In the genomic region with DNA sequence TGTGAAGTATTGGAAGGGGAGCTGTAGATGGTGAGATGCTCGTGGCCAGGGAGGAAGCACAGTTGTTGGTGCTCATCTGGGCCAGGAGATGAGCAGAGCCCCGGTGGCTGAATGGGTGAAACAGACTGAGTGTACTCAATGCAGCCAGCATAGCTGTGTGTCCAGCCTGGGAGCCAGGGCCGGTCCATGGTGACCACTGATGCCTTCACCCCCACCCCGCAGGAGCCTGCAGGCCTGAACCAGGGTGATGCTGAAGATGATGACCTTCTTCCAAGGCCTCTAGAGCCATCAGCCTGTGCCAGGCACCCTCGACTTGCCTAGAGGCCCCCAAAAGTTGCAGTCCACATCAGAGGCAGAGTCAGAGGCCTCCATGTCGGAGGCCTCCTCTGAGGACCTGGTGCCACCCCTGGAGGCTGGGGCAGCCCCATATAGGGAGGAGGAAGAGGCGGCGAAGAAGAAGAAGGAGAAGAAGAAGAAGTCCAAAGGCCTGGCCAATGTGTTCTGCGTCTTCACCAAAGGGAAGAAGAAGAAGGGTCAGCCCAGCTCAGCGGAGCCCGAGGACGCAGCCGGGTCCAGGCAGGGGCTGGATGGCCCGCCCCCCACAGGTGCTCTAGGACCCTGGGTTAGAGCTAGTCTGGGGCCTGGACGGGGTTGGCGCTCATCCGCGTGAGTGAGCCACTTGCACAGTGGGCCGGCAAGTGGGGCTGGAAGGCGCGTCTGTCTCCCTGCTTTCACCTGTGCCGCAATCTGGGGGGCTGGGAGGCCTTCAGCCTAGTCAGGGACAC, we compare ENCODE assay signal across 1 cellular context.
TF ChIP-seq lines count a peak whose summit lies in the region.

No MANE protein-coding gene starts in this region.

TF ChIP-seq in H1, 55 proteins besides CTCF, POLR2A, EP300 and RAD21:
- TF ChIP-seq, protein P1, sequence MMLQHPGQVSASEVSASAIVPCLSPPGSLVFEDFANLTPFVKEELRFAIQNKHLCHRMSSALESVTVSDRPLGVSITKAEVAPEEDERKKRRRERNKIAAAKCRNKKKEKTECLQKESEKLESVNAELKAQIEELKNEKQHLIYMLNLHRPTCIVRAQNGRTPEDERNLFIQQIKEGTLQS (IDR thresholded peaks at IDR 0.05; ENCODE audit: insufficient read depth, low read depth, low read length): no peak
- TF ChIP-seq SUZ12 (IDR thresholded peaks at IDR 0.05; ENCODE audit: low read length): no peak
- TF ChIP-seq KDM5A (IDR thresholded peaks at IDR 0.05; ENCODE audit: low read length): no peak
- TF ChIP-seq GTF2F1 (IDR thresholded peaks at IDR 0.05; ENCODE audit: borderline replicate concordance, low read depth, low read length): no peak
- no peak for TF ChIP-seq POU5F1 (IDR thresholded peaks at IDR 0.05; ENCODE audit: low read depth, low read length)
- TF ChIP-seq BACH1 (IDR thresholded peaks at IDR 0.05; ENCODE audit: low read length): no peak
- TF ChIP-seq HDAC6 (IDR thresholded peaks at IDR 0.05; ENCODE audit: low read depth, low read length): no peak
- TF ChIP-seq SRF (IDR thresholded peaks at IDR 0.05; ENCODE audit: low read depth, low read length): no peak
- TF ChIP-seq RNF2 (IDR thresholded peaks at IDR 0.05; ENCODE audit: borderline replicate concordance, low read depth, low read length, missing control alignments, poor library complexity, severe bottlenecking): no peak
- TF ChIP-seq, protein P2, sequence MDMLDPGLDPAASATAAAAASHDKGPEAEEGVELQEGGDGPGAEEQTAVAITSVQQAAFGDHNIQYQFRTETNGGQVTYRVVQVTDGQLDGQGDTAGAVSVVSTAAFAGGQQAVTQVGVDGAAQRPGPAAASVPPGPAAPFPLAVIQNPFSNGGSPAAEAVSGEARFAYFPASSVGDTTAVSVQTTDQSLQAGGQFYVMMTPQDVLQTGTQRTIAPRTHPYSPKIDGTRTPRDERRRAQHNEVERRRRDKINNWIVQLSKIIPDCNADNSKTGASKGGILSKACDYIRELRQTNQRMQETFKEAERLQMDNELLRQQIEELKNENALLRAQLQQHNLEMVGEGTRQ (IDR thresholded peaks at IDR 0.05; ENCODE audit: low read length): no peak
- TF ChIP-seq KDM4A (IDR thresholded peaks at IDR 0.05; ENCODE audit: low read depth, low read length, severe bottlenecking): no peak
